In the genomic region with DNA sequence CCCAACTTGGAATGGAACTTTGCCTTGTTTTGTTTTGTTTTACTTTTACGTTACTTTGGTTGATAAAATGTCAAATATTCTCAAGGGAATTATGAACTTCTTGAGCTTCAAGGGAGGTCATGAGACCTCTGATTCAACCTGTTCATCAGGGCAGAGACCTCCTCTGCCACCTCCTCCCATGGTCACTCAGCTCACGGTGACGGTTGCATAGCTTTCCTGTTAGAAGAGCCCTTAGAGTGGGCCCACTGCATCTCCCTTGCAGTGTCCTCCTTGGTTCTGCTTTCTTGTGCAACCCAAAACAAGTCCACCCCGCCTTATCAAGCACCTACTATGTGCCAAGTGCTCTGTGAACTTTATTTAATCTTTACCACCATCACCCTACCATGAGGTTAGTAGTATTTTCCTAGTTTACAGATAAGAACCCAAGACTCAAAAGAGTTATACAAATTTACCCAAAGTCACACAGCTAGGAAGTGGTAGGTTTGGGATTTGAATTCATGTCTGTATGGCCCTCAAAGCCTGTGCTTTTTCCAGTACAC, we compare ENCODE assay signal across 31 cellular contexts.
"Had no signal": no experiment of that assay in that cellular context is flagged by ENCODE, and none has a peak within 500 bp of the region (broad histone marks: within the 10 kb centered on the region; RNA-seq: fewer than 3 reads in every experiment).

No MANE protein-coding gene starts in this region.

- H3K9me3 Mint-ChIP-seq: activated CD4-positive, alpha-beta memory T cell treated with anti-CD3 and anti-CD28 coated beads for 36 hours; activated CD4-positive, alpha-beta T cell treated with anti-CD3 and anti-CD28 coated beads, Interleukin-2, amount 10 ng/mL, durations not matched to agents 24 days and 14 days; activated T-helper 17 cell treated with anti-CD3 and anti-CD28 coated beads, Interleukin-2, amount 50 U/mL, for 72 hours had no signal

- DNase-seq: activated CD4-positive, alpha-beta memory T cell treated with anti-CD3 and anti-CD28 coated beads for 36 hours; activated CD4-positive, alpha-beta T cell treated with anti-CD3 and anti-CD28 coated beads for 36 hours; activated CD4-positive, alpha-beta T cell treated with anti-CD3 and anti-CD28 coated beads, Interleukin-2, amount 10 ng/mL, durations not matched to agents 24 days and 14 days; activated CD4-positive, CD25-positive, alpha-beta regulatory T cell; activated CD4-positive, CD25-positive, alpha-beta regulatory T cell treated with anti-CD3 and anti-CD28 coated beads, Interleukin-2, amount 50 U/mL, for 72 hours; activated CD8-positive, alpha-beta memory T cell treated with anti-CD3 and anti-CD28 coated beads, Interleukin-2, amount 10 ng/mL, durations not matched to agents 7 days and 5 days; activated CD8-positive, alpha-beta memory T cell treated with anti-CD3 and anti-CD28 coated beads, Interleukin-2, amount 50 U/mL, for 4 hours; activated CD8-positive, alpha-beta T cell treated with anti-CD3 and anti-CD28 coated beads, Interleukin-2, amount 10 ng/mL, durations not matched to agents 7 days and 5 days; activated effector memory CD4-positive, alpha-beta T cell treated with Interleukin-2 at 50 U/mL for 16 hours; activated gamma-delta T cell treated with Interleukin-2 at 50 U/mL for 16 hours; activated naive CD4-positive, alpha-beta T cell treated with anti-CD3 and anti-CD28 coated beads, Interleukin-2, amount 50 U/mL, for 16 hours; activated naive CD4-positive, alpha-beta T cell treated with Interleukin-2 at 50 U/mL for 16 hours; activated T-cell treated with anti-CD3 and anti-CD28 coated beads, Interleukin-2, amount 50 U/mL, for 1 hour; central memory CD4-positive, alpha-beta T cell; cerebellar nuclear complex; colonic mucosa; effector CD8-positive, alpha-beta T cell; esophagus squamous epithelium; foreskin melanocyte; heart right ventricle; T-helper 2 cell had no signal

- ATAC-seq: activated CD4-positive, alpha-beta T cell treated with anti-CD3 and anti-CD28 coated beads for 36 hours; activated CD8-positive, alpha-beta memory T cell treated with anti-CD3 and anti-CD28 coated beads, Interleukin-2, amount 10 ng/mL, durations not matched to agents 7 days and 5 days; activated CD8-positive, alpha-beta T cell treated with anti-CD3 and anti-CD28 coated beads, Interleukin-2, amount 10 ng/mL, durations not matched to agents 7 days and 5 days; activated T-helper 17 cell treated with anti-CD3 and anti-CD28 coated beads, Interleukin-2, amount 50 U/mL, for 72 hours; gastroesophageal sphincter had no signal

- H3K4me3 Mint-ChIP-seq: activated CD4-positive, alpha-beta memory T cell treated with anti-CD3 and anti-CD28 coated beads for 36 hours; activated CD4-positive, alpha-beta T cell treated with anti-CD3 and anti-CD28 coated beads for 36 hours; activated CD4-positive, alpha-beta T cell treated with anti-CD3 and anti-CD28 coated beads, Interleukin-2, amount 10 ng/mL, durations not matched to agents 24 days and 14 days; activated CD8-positive, alpha-beta memory T cell treated with anti-CD3 and anti-CD28 coated beads, Interleukin-2, amount 10 ng/mL, durations not matched to agents 7 days and 5 days; activated CD8-positive, alpha-beta T cell treated with anti-CD3 and anti-CD28 coated beads, Interleukin-2, amount 10 ng/mL, durations not matched to agents 7 days and 5 days; activated naive CD8-positive, alpha-beta T cell; activated T-helper 17 cell treated with anti-CD3 and anti-CD28 coated beads, Interleukin-2, amount 50 U/mL, for 72 hours; brain had no signal

- H3K9me3 ChIP-seq: ascending aorta, breast epithelium, colonic mucosa, esophagus squamous epithelium, gastroesophageal sphincter, heart right ventricle had no signal

- H3K4me1 ChIP-seq: breast epithelium, colonic mucosa, gastroesophageal sphincter had no signal

- H3K4me3 ChIP-seq: ascending aorta, breast epithelium, cardiac muscle cell, colonic mucosa, esophagus squamous epithelium, gastroesophageal sphincter, heart right ventricle had no signal

- H3K36me3 Mint-ChIP-seq: activated naive CD8-positive, alpha-beta T cell had no signal

- H3K36me3 ChIP-seq: breast epithelium, cardiac muscle cell, colonic mucosa had no signal

- FAIRE-seq: endometrium, endothelial cell of umbilical vein had no signal

- H3K27ac ChIP-seq: ascending aorta, breast epithelium, cardiac muscle cell, colonic mucosa, epithelial cell of prostate, esophagus squamous epithelium, gastroesophageal sphincter, heart right ventricle had no signal

- H3K27me3 Mint-ChIP-seq: activated CD4-positive, alpha-beta memory T cell treated with anti-CD3 and anti-CD28 coated beads for 36 hours; activated CD4-positive, alpha-beta T cell treated with anti-CD3 and anti-CD28 coated beads for 36 hours; activated CD4-positive, alpha-beta T cell treated with anti-CD3 and anti-CD28 coated beads, Interleukin-2, amount 10 ng/mL, durations not matched to agents 24 days and 14 days; activated CD8-positive, alpha-beta memory T cell treated with anti-CD3 and anti-CD28 coated beads, Interleukin-2, amount 10 ng/mL, durations not matched to agents 7 days and 5 days; activated naive CD8-positive, alpha-beta T cell; activated T-helper 17 cell treated with anti-CD3 and anti-CD28 coated beads, Interleukin-2, amount 50 U/mL, for 72 hours; brain had no signal

- H3K27me3 ChIP-seq: ascending aorta, breast epithelium, cardiac muscle cell, colonic mucosa, esophagus squamous epithelium, gastroesophageal sphincter, heart right ventricle had no signal

- H3K27ac Mint-ChIP-seq: activated CD4-positive, alpha-beta memory T cell treated with anti-CD3 and anti-CD28 coated beads for 36 hours; activated CD4-positive, alpha-beta T cell treated with anti-CD3 and anti-CD28 coated beads for 36 hours; activated CD4-positive, alpha-beta T cell treated with anti-CD3 and anti-CD28 coated beads, Interleukin-2, amount 10 ng/mL, durations not matched to agents 24 days and 14 days; activated CD8-positive, alpha-beta memory T cell treated with anti-CD3 and anti-CD28 coated beads, Interleukin-2, amount 10 ng/mL, durations not matched to agents 7 days and 5 days; activated CD8-positive, alpha-beta T cell treated with anti-CD3 and anti-CD28 coated beads, Interleukin-2, amount 10 ng/mL, durations not matched to agents 7 days and 5 days; activated naive CD8-positive, alpha-beta T cell; activated T-helper 17 cell treated with anti-CD3 and anti-CD28 coated beads, Interleukin-2, amount 50 U/mL, for 72 hours; brain had no signal

- H3K4me1 Mint-ChIP-seq: activated CD8-positive, alpha-beta memory T cell treated with anti-CD3 and anti-CD28 coated beads, Interleukin-2, amount 10 ng/mL, durations not matched to agents 7 days and 5 days had no signal
